35 cellular contexts compared by ENCODE assay signal in the genomic region with DNA sequence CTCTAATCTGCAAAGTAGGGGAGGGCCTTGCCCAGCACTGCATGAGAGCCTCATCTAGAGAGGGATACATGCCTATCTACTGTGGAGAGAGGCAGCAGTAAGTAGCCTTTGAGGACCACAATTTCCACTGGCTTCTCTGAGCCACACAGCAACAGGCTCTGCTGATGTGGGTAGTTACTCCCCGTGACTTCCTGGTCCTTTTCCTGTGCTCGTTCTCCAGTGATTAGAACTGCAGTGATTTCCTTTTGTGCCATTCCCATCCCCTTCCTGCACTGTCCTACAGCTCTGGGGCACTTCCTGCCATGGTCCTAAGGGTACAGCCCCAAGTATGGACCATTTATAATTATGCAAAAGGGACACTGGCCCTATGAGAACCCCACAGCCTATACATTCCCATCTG. TPM values are rescaled to one million over a fixed set of nuclear protein-coding genes. Genes with fewer than 3 reads are reported as not detected.
DNase-seq lines count a peak whose midpoint lies in the region; ATAC-seq, FAIRE-seq and TF ChIP-seq lines count a peak whose summit lies in the region.
"Had no signal": no experiment of that assay in that cellular context is flagged by ENCODE, and none has a peak within 500 bp of the region (broad histone marks: within the 10 kb centered on the region; RNA-seq: fewer than 3 reads in every experiment).

No MANE protein-coding gene starts in this region.

- H3K36me3 ChIP-seq in lower lobe of right lung (peaks cover 48% of the 10 kb centered on the region), pancreas (peaks cover 0 to 10% (median 0%) of the 10 kb centered on the region in 3 donors)
- H3K36me3 ChIP-seq: BE2C, MG63 had no signal

- POLR2A ChIA-PET in activated CD4-positive, alpha-beta memory T cell treated with anti-CD3 and anti-CD28 coated beads, Interleukin-2, amount 10 ng/mL, durations not matched to agents 7 days and 5 days (lab: Charles Lee): interaction anchor here (1.3 to 1.4 kb wide), 2 partner anchors 8 to 22 kb away, joined by 3 read pairs; no protein-coding TSS in a partner anchor

- FAIRE-seq in pancreas (lab: Jason Lieb, UNC): no peak
- FAIRE-seq: endometrium, GM12892, urothelium cell line had no signal

- no peaks in the 10 kb centered on the region for H3K9me3 ChIP-seq in lower lobe of right lung
- no peaks in the 10 kb centered on the region for H3K9me3 ChIP-seq in pancreas
- H3K9me3 ChIP-seq: BE2C, Caco-2, gastrocnemius medialis, MG63, mucosa of descending colon, testis had no signal

- no peaks in the 10 kb centered on the region for H3K27me3 ChIP-seq in lower lobe of right lung (ENCODE audit: low read depth)
- H3K27me3 ChIP-seq in pancreas: no peaks in the 10 kb centered on the region
- H3K27me3 ChIP-seq: BE2C, dorsolateral prefrontal cortex, gastrocnemius medialis, hepatocyte, MG63, testis had no signal

- TF ChIP-seq CTCF in lower lobe of right lung (IDR thresholded peaks at IDR 0.05): no peak
- TF ChIP-seq CTCF in pancreas (IDR thresholded peaks at IDR 0.05): no peak

- CTCF ChIA-PET in activated CD4-positive, alpha-beta memory T cell treated with anti-CD3 and anti-CD28 coated beads, Interleukin-2, amount 10 ng/mL, durations not matched to agents 7 days and 5 days (lab: Charles Lee): no interaction called here

- no peak for DNase-seq in stimulated activated naive CD8-positive, alpha-beta T cell treated with anti-CD3 and anti-CD28 coated beads, Interleukin-15, amount 100 ng/mL, for 72 hours
- no peak for DNase-seq in stimulated activated naive CD8-positive, alpha-beta T cell treated with anti-CD3 and anti-CD28 coated beads, Interleukin-15, Interleukin-2, amounts not matched to agents 100 U/mL and 50 U/mL, for 24 hours
- DNase-seq in activated CD4-positive, alpha-beta memory T cell treated with anti-CD3 and anti-CD28 coated beads, Interleukin-2, amount 10 ng/mL, durations not matched to agents 7 days and 5 days: no peak
- DNase-seq in lower lobe of right lung (no peak), pancreas (no peak), NCI-H187 treated with DMSO at 0.1 percent for 48 hours (lab: John Stamatoyannopoulos, UW) (no peak)
- no peak for DNase-seq in activated CD4-positive, CD25-positive, alpha-beta regulatory T cell treated with anti-CD3 and anti-CD28 coated beads, Interleukin-2, amount 50 U/mL, for 72 hours
- DNase-seq: activated T-cell treated with anti-CD3 and anti-CD28 coated beads, Interleukin-2, amount 50 U/mL, for 1 hour; BE2C; Caco-2; DMS53; dorsolateral prefrontal cortex; gastrocnemius medialis; H9; mammary epithelial cell; MG63; mucosa of descending colon; NCI-H1417; NCI-H2081; NCI-H526 treated with DMSO at 0.1 percent for 48 hours; nephron progenitor cell; NK-92 treated with Interleukin-12 subunit alpha and Interleukin-12 subunit beta, amount 100 ng/mL, for 24 hours; retina; stimulated activated naive CD4-positive, alpha-beta T cell treated with Interleukin-2 at 50 U/mL for 16 hours; testis had no signal

- no peaks in the 10 kb centered on the region for H3K9me3 Mint-ChIP-seq in stimulated activated naive CD8-positive, alpha-beta T cell treated with anti-CD3 and anti-CD28 coated beads, Interleukin-15, amount 100 ng/mL, for 72 hours
- H3K9me3 Mint-ChIP-seq in activated CD4-positive, alpha-beta memory T cell treated with anti-CD3 and anti-CD28 coated beads, Interleukin-2, amount 10 ng/mL, durations not matched to agents 7 days and 5 days: no peaks in the 10 kb centered on the region
- H3K9me3 Mint-ChIP-seq: H9, nephron progenitor cell had no signal

- H3K4me3 Mint-ChIP-seq in stimulated activated naive CD8-positive, alpha-beta T cell treated with anti-CD3 and anti-CD28 coated beads, Interleukin-15, amount 100 ng/mL, for 72 hours: no peak overlapping the region
- H3K4me3 Mint-ChIP-seq in activated CD4-positive, alpha-beta memory T cell treated with anti-CD3 and anti-CD28 coated beads, Interleukin-2, amount 10 ng/mL, durations not matched to agents 7 days and 5 days: peak overlapping the region; percentile 24
- H3K4me3 Mint-ChIP-seq: H9, nephron progenitor cell had no signal

- intact Hi-C loops in lower lobe of right lung (cut with DNase I): no loop called here
- intact Hi-C loops in pancreas (cut with DNase I): no loop called here

- peak overlapping the region; percentile 6 to 39 for H3K27ac Mint-ChIP-seq in stimulated activated naive CD8-positive, alpha-beta T cell treated with anti-CD3 and anti-CD28 coated beads, Interleukin-15, amount 100 ng/mL, for 72 hours
- peak overlapping the region; percentile 52 for H3K27ac Mint-ChIP-seq in activated CD4-positive, alpha-beta memory T cell treated with anti-CD3 and anti-CD28 coated beads, Interleukin-2, amount 10 ng/mL, durations not matched to agents 7 days and 5 days
- H3K27ac Mint-ChIP-seq: nephron progenitor cell had no signal

- no peaks in the 10 kb centered on the region for H3K27me3 Mint-ChIP-seq in stimulated activated naive CD8-positive, alpha-beta T cell treated with anti-CD3 and anti-CD28 coated beads, Interleukin-15, amount 100 ng/mL, for 72 hours
- no peaks in the 10 kb centered on the region for H3K27me3 Mint-ChIP-seq in activated CD4-positive, alpha-beta memory T cell treated with anti-CD3 and anti-CD28 coated beads, Interleukin-2, amount 10 ng/mL, durations not matched to agents 7 days and 5 days

- peaks cover 54% of the 10 kb centered on the region for H3K4me1 Mint-ChIP-seq in stimulated activated naive CD8-positive, alpha-beta T cell treated with anti-CD3 and anti-CD28 coated beads, Interleukin-15, amount 100 ng/mL, for 72 hours
- peaks cover 37% of the 10 kb centered on the region for H3K4me1 Mint-ChIP-seq in activated CD4-positive, alpha-beta memory T cell treated with anti-CD3 and anti-CD28 coated beads, Interleukin-2, amount 10 ng/mL, durations not matched to agents 7 days and 5 days

- H3K36me3 Mint-ChIP-seq in activated CD4-positive, alpha-beta memory T cell treated with anti-CD3 and anti-CD28 coated beads, Interleukin-2, amount 10 ng/mL, durations not matched to agents 7 days and 5 days (ENCODE audit: low read depth): peaks cover 53% of the 10 kb centered on the region

- ATAC-seq in stimulated activated naive CD8-positive, alpha-beta T cell treated with anti-CD3 and anti-CD28 coated beads, Interleukin-15, amount 100 ng/mL, for 72 hours: no peak
- ATAC-seq in stimulated activated naive CD8-positive, alpha-beta T cell treated with anti-CD3 and anti-CD28 coated beads, Interleukin-15, Interleukin-2, amounts not matched to agents 100 U/mL and 50 U/mL, for 24 hours: no peak
- ATAC-seq in lower lobe of right lung (no peak), pancreas (no peak)
- ATAC-seq: gastrocnemius medialis, mucosa of descending colon had no signal

- H3K27ac ChIP-seq in lower lobe of right lung (peak overlapping the region; percentile 46), pancreas (no peak overlapping the region)
- H3K27ac ChIP-seq: dorsolateral prefrontal cortex, hepatocyte, KMS-11, parathyroid adenoma, SK-N-MC, testis had no signal

- 73 to 76% methylated on average over 2 of the region's 2 CpGs for whole genome bisulfite sequencing in pancreas, 2 donors

- H3K4me1 ChIP-seq in lower lobe of right lung (peaks cover 26% of the 10 kb centered on the region), pancreas (peaks cover 0 to 9% (median 0%) of the 10 kb centered on the region in 3 donors)
- H3K4me1 ChIP-seq: BE2C had no signal

- H3K4me3 ChIP-seq in lower lobe of right lung (no peak overlapping the region), pancreas (no peak overlapping the region)
- H3K4me3 ChIP-seq: dorsolateral prefrontal cortex, gastrocnemius medialis, hepatocyte, MG63, mucosa of descending colon, SK-N-MC, testis had no signal

RNA-seq across cellular contexts. Expression of gene PLSCR3, which starts 3.0 kb away (rescaled TPM):
- 100 to 1,000 TPM; 149 to 156 TPM for total RNA-seq in activated CD4-positive, alpha-beta memory T cell treated with anti-CD3 and anti-CD28 coated beads, Interleukin-2, amount 10 ng/mL, durations not matched to agents 7 days and 5 days
- total RNA-seq in lower lobe of right lung (27.1 TPM), pancreas (10 to 100 TPM in 2 of 6 donors, 1 to 10 TPM in 4; 6.5 to 15.6 (median 9.0) TPM)
- 10 to 100 TPM; 14.0 to 20.1 TPM for polyA plus RNA-seq in pancreas

RNA-seq across cellular contexts. Expression of gene TNK1, which starts 10.4 kb away (rescaled TPM):
- under 1 TPM; 0.25 to 0.86 TPM for total RNA-seq in activated CD4-positive, alpha-beta memory T cell treated with anti-CD3 and anti-CD28 coated beads, Interleukin-2, amount 10 ng/mL, durations not matched to agents 7 days and 5 days
- total RNA-seq in lower lobe of right lung (4.1 TPM), pancreas (1 to 10 TPM; 4.9 to 9.0 (median 5.7) TPM)
- polyA plus RNA-seq in pancreas: 10 to 100 TPM; 10.8 to 13.8 TPM
- total RNA-seq: G401, skeletal muscle tissue had no signal

RNA-seq across cellular contexts. Expression of gene TMEM256, which starts 12.6 kb away (rescaled TPM):
- 10 to 100 TPM; 73.2 to 77.0 TPM for total RNA-seq in activated CD4-positive, alpha-beta memory T cell treated with anti-CD3 and anti-CD28 coated beads, Interleukin-2, amount 10 ng/mL, durations not matched to agents 7 days and 5 days
- total RNA-seq in lower lobe of right lung (51.2 TPM), pancreas (10 to 100 TPM; 32.8 to 53.5 (median 43.1) TPM)
- 100 to 1,000 TPM in 1 of 2 donors, 10 to 100 TPM in 1; 88.3 to 119 TPM for polyA plus RNA-seq in pancreas

RNA-seq across cellular contexts. Expression of gene NLGN2, which starts 16.3 kb away (rescaled TPM):
- 1 to 10 TPM; 3.2 to 3.7 TPM for total RNA-seq in activated CD4-positive, alpha-beta memory T cell treated with anti-CD3 and anti-CD28 coated beads, Interleukin-2, amount 10 ng/mL, durations not matched to agents 7 days and 5 days
- total RNA-seq in lower lobe of right lung (9.5 TPM), pancreas (1 to 10 TPM; 2.9 to 8.4 (median 4.5) TPM)
- 10 to 100 TPM in 1 of 2 donors, 1 to 10 TPM in 1; 7.4 to 13.7 TPM for polyA plus RNA-seq in pancreas

RNA-seq across cellular contexts. Expression of gene SPEM1, which starts 28.8 kb away (rescaled TPM):
- total RNA-seq in activated CD4-positive, alpha-beta memory T cell treated with anti-CD3 and anti-CD28 coated beads, Interleukin-2, amount 10 ng/mL, durations not matched to agents 7 days and 5 days: not detected
- total RNA-seq in lower lobe of right lung (not detected), pancreas (not detected)
- polyA plus RNA-seq in pancreas: not detected
- total RNA-seq: G401, gastrocnemius medialis, hepatocyte, mammary epithelial cell, mucosa of descending colon, skeletal muscle tissue had no signal
- polyA plus RNA-seq: adipose tissue, hepatocyte, mammary epithelial cell had no signal
